ENCODE assay signal across 2 cellular contexts in the genomic region with DNA sequence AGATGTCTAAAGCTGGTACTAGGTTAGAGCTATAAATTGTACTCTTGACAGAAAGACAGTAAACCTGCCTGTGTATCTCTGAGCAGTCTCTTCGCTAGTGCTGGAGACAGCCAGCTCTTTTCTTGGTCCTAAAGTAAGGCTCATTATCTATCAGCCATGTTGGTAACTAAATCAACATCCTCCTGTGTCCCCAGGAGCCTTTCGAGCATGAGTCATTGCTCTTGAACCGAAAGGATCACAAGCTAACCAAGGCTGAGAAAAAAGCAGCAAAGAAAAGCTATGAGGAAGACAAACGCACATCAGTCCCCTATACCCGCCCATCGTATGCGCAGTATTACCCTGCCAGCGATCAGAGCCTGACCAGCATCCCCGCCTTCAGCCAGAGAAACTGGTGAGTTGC.
TF ChIP-seq lines count a peak whose summit lies in the region.

No MANE protein-coding gene starts in this region.

TF ChIP-seq in IMR-90, 13 proteins besides CTCF, POLR2A, EP300 and RAD21:
- TF ChIP-seq CEBPB (IDR thresholded peaks at IDR 0.05; ENCODE audit: low read depth, low read length) (no peak), MXI1 (IDR thresholded peaks at IDR 0.05; ENCODE audit: borderline replicate concordance, low read depth, low read length) (no peak), ELK1 (IDR thresholded peaks at IDR 0.05; ENCODE audit: borderline replicate concordance, low read depth, low read length) (no peak), RFX5 (IDR thresholded peaks at IDR 0.05; ENCODE audit: low read depth, low read length) (no peak), CHD1 (IDR thresholded peaks at IDR 0.05; ENCODE audit: low read depth, low read length) (no peak), SMC3 (IDR thresholded peaks at IDR 0.05; ENCODE audit: low read depth, low read length) (no peak), FOS (IDR thresholded peaks at IDR 0.05; ENCODE audit: low read depth, low read length) (no peak), NFE2L2 (IDR thresholded peaks at IDR 0.05; ENCODE audit: low read depth, low read length) (no peak), MAZ (IDR thresholded peaks at IDR 0.05; ENCODE audit: borderline replicate concordance, low read depth, low read length) (no peak), RCOR1 (IDR thresholded peaks at IDR 0.05; ENCODE audit: insufficient replicate concordance, low read length) (no peak), BHLHE40 (IDR thresholded peaks at IDR 0.05; ENCODE audit: low read depth, low read length) (no peak), MAFK (IDR thresholded peaks at IDR 0.05; ENCODE audit: low read depth, low read length) (no peak)
- TF ChIP-seq, protein P1, sequence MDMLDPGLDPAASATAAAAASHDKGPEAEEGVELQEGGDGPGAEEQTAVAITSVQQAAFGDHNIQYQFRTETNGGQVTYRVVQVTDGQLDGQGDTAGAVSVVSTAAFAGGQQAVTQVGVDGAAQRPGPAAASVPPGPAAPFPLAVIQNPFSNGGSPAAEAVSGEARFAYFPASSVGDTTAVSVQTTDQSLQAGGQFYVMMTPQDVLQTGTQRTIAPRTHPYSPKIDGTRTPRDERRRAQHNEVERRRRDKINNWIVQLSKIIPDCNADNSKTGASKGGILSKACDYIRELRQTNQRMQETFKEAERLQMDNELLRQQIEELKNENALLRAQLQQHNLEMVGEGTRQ (IDR thresholded peaks at IDR 0.05; ENCODE audit: low read depth, low read length) = no peak

TF ChIP-seq in GM23338, 12 proteins besides CTCF, POLR2A, EP300 and RAD21:
- TF ChIP-seq NANOG (IDR thresholded peaks at IDR 0.05; ENCODE audit: borderline replicate concordance) = no peak
- no peak for TF ChIP-seq STAT1 (IDR thresholded peaks at IDR 0.05; ENCODE audit: unreplicated experiment)
- no peak for TF ChIP-seq REST (IDR thresholded peaks at IDR 0.05; ENCODE audit: unreplicated experiment)
- no peak for TF ChIP-seq ETS1 (IDR thresholded peaks at IDR 0.05)
- no peak for TF ChIP-seq CREB1 (CRISPR knock-in tag; IDR thresholded peaks at IDR 0.05; ENCODE audit: low read depth)
- TF ChIP-seq EZH2phosphoT487 (IDR thresholded peaks at IDR 0.05; ENCODE audit: unreplicated experiment) = no peak
- no peak for TF ChIP-seq EZH2 (IDR thresholded peaks at IDR 0.05; ENCODE audit: low read depth, unreplicated experiment)
- TF ChIP-seq ZNF114 (CRISPR knock-in tag; IDR thresholded peaks at IDR 0.05) = no peak
- TF ChIP-seq POLR2AphosphoS5 (IDR thresholded peaks at IDR 0.05; ENCODE audit: low read depth) = no peak
- no peak for TF ChIP-seq ZNF462 (CRISPR knock-in tag; IDR thresholded peaks at IDR 0.05)
- no peak for TF ChIP-seq JUNB (IDR thresholded peaks at IDR 0.05; ENCODE audit: unreplicated experiment)
- TF ChIP-seq ZNF331 (CRISPR knock-in tag; IDR thresholded peaks at IDR 0.05; ENCODE audit: low read depth) = no peak
